Comparison of ENCODE assay signal across 8 cellular contexts in the genomic region with DNA sequence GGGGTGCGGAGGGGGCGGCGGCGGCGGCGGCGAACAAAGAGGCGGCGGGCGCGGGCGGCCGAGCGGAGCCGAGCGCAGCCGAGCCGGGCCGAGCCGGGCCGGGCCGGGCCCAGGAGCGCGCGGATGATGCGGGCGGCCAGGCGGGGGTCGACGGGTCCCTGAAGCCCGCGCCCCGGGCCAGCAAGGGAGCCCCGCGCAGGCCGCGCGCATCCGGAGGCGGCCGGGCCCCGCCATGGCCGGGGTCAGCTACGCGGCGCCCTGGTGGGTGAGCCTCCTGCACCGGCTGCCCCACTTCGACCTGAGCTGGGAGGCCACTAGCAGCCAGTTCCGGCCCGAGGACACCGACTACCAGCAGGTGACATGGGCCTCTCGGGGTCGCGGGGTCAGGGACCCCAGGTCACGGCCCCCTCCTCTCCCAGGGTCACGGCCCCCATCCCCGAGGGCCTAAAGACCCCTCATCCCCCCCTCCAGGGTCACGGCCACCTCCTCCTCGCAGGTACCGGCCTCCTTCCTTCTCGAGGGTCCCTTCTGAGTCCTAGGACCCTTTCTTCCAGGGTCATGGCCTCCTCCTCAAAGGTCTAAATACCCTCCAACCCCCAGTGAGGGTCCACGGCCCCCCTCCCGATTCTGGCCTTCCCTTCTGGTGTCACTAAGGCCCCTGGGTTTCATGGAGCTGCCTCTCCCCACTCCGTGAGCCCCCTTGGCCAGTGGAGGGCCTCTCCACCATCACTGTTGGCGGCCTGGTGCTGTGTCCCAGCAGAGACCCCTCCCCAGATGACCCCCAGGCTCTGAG. TPM values are rescaled to one million over a fixed set of nuclear protein-coding genes. Genes with fewer than 3 reads are reported as not detected.
DNase-seq lines count a peak whose midpoint lies in the region; ATAC-seq and TF ChIP-seq lines count a peak whose summit lies in the region.

A gene with protein sequence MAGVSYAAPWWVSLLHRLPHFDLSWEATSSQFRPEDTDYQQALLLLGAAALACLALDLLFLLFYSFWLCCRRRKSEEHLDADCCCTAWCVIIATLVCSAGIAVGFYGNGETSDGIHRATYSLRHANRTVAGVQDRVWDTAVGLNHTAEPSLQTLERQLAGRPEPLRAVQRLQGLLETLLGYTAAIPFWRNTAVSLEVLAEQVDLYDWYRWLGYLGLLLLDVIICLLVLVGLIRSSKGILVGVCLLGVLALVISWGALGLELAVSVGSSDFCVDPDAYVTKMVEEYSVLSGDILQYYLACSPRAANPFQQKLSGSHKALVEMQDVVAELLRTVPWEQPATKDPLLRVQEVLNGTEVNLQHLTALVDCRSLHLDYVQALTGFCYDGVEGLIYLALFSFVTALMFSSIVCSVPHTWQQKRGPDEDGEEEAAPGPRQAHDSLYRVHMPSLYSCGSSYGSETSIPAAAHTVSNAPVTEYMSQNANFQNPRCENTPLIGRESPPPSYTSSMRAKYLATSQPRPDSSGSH (plus strand): TSS at position 63 of the 793 bp plus-strand sequence. CDS start 170 bp downstream, at position 233.

- ATAC-seq in GM19324 (IDR thresholded peaks at IDR 0.05; ENCODE audit: low FRiP score, unreplicated experiment) (peak; percentile 53), HG03439 (IDR thresholded peaks at IDR 0.05; ENCODE audit: unreplicated experiment) (peak; percentile 38)
- peak; percentile 45 for ATAC-seq in activated T-helper 17 cell treated with anti-CD3 and anti-CD28 coated beads, Interleukin-2, amount 50 U/mL, for 72 hours (replicated peaks)

- H3K4me1 Mint-ChIP-seq in activated T-helper 17 cell treated with anti-CD3 and anti-CD28 coated beads, Interleukin-2, amount 50 U/mL, for 72 hours, result peaks cover 4% of the 10 kb centered on the region

- CTCF ChIA-PET in AG04450 (lab: Charles Lee), result interaction anchor here (1.0 kb wide), 1 partner anchor 49 kb away, joined by 3 read pairs; no protein-coding TSS in a partner anchor

- DNase-seq in AG04450 (ENCODE audit: low read depth, low spot score), result no peak
- no peak for DNase-seq in left ventricle myocardium inferior
- peak; percentile 83 for DNase-seq in sigmoid colon
- DNase-seq in DMS114 treated with DMSO at 0.1 percent for 48 hours (lab: John Stamatoyannopoulos, UW; ENCODE audit: unreplicated experiment), result no peak
- no peak for DNase-seq in SK-N-DZ (ENCODE audit: low spot score)

- H3K36me3 Mint-ChIP-seq in activated T-helper 17 cell treated with anti-CD3 and anti-CD28 coated beads, Interleukin-2, amount 50 U/mL, for 72 hours (ENCODE audit: low read depth), result no peaks in the 10 kb centered on the region

- H3K27ac ChIP-seq in AG04450 (ENCODE audit: low read depth, low read length) (peak within 1 kb of the TSS; percentile 94), left ventricle myocardium inferior (replicated peaks) (peak within 1 kb of the TSS; percentile 87), sigmoid colon (peak within 1 kb of the TSS; percentile 77 to 85 (median 82))

- H3K4me3 Mint-ChIP-seq in activated T-helper 17 cell treated with anti-CD3 and anti-CD28 coated beads, Interleukin-2, amount 50 U/mL, for 72 hours, result peak within 1 kb of the TSS; percentile 90

- TF ChIP-seq POLR2A in sigmoid colon (IDR thresholded peaks at IDR 0.05), result no peak

- TF ChIP-seq EP300 in sigmoid colon (IDR thresholded peaks at IDR 0.05), result no peak

- H3K4me3 ChIP-seq in AG04450 (ENCODE audit: low read depth, low read length) (peak within 1 kb of the TSS; percentile 95), left ventricle myocardium inferior (peak within 1 kb of the TSS; percentile 94), sigmoid colon (peak within 1 kb of the TSS; percentile 67 to 99 (median 80))

- no peaks in the 10 kb centered on the region for H3K27me3 Mint-ChIP-seq in activated T-helper 17 cell treated with anti-CD3 and anti-CD28 coated beads, Interleukin-2, amount 50 U/mL, for 72 hours

- POLR2A ChIA-PET in AG04450 (lab: Yijun Ruan, JAX), result interaction anchor here (0.9 to 1.4 kb wide), 8 partner anchors 10 to 229 kb away, joined by 3 to 10 read pairs (median 5); a partner anchor contains a TSS

- no peaks in the 10 kb centered on the region for H3K27me3 ChIP-seq in AG04450 (ENCODE audit: control insufficient read depth, insufficient read depth, low read length)
- H3K27me3 ChIP-seq in left ventricle myocardium inferior (ENCODE audit: low read depth), result no peaks in the 10 kb centered on the region
- H3K27me3 ChIP-seq in sigmoid colon, result no peaks in the 10 kb centered on the region

- H3K27ac Mint-ChIP-seq in activated T-helper 17 cell treated with anti-CD3 and anti-CD28 coated beads, Interleukin-2, amount 50 U/mL, for 72 hours, result peak within 1 kb of the TSS; percentile 68

- H3K9me3 ChIP-seq in AG04450 (ENCODE audit: control insufficient read depth, insufficient read depth, low read length), result no peaks in the 10 kb centered on the region; the same call in 1 of the 2 replicates
- H3K9me3 ChIP-seq in left ventricle myocardium inferior (replicated peaks), result no peaks in the 10 kb centered on the region
- no peaks in the 10 kb centered on the region for H3K9me3 ChIP-seq in sigmoid colon

- H3K9me3 Mint-ChIP-seq in activated T-helper 17 cell treated with anti-CD3 and anti-CD28 coated beads, Interleukin-2, amount 50 U/mL, for 72 hours, result no peaks in the 10 kb centered on the region

- no peak for TF ChIP-seq CTCF in AG04450 (IDR thresholded peaks at IDR 0.05; ENCODE audit: low read depth, low read length)
- no peak for TF ChIP-seq CTCF in left ventricle myocardium inferior (IDR thresholded peaks at IDR 0.05; ENCODE audit: borderline replicate concordance)
- TF ChIP-seq CTCF in sigmoid colon (IDR thresholded peaks at IDR 0.05), result no peak

- intact Hi-C loops in left ventricle myocardium inferior (cut with micrococcal nuclease), result no loop called here
- intact Hi-C loops in sigmoid colon (cut with DNase I), result loop anchor here (5.0 kb wide), 1 partner anchor 75 kb away; a partner anchor contains a TSS

- 1% methylated on average over 65 of the region's 65 CpGs for WGBS in sigmoid colon, 2 donors

- H3K4me1 ChIP-seq in left ventricle myocardium inferior, result peaks cover 76% of the 10 kb centered on the region
- peaks cover 0 to 56% (median 48%) of the 10 kb centered on the region in 4 donors for H3K4me1 ChIP-seq in sigmoid colon

- no peaks in the 10 kb centered on the region for H3K36me3 ChIP-seq in left ventricle myocardium inferior
- H3K36me3 ChIP-seq in sigmoid colon, result no peaks in the 10 kb centered on the region

RNA-seq across cellular contexts. Expression of the gene that starts here (rescaled TPM):
- polyA plus RNA-seq in AG04450 (2011; rRNA removed) (30.8 and 50.7 TPM in 2 replicates), sigmoid colon (10 to 100 TPM in 2 of 3 donors, 1 to 10 TPM in 1; 5.4 to 41.7 (median 21.3) TPM)
- 23.1 and 24.5 TPM in 2 replicates for polyA minus RNA-seq in AG04450 (2011; rRNA and poly(A)+ RNA removed)
- 10 to 100 TPM; 14.3 to 17.9 TPM for total RNA-seq in activated T-helper 17 cell treated with anti-CD3 and anti-CD28 coated beads, Interleukin-2, amount 50 U/mL, for 72 hours
- total RNA-seq in left ventricle myocardium inferior (10.9 TPM), sigmoid colon (10 to 100 TPM; 10.2 to 19.4 (median 13.0) TPM)
- 29.1 and 30.3 TPM in 2 replicates for polyA plus RNA-seq in SK-N-DZ (2014; cell fraction: cytosol; rRNA removed)
- polyA plus RNA-seq in SK-N-DZ (2014; cell fraction: nucleus; rRNA removed), result 37.3 and 64.0 TPM in 2 replicates
